1 cellular context compared by ENCODE assay signal in genomic region chr1:32221980-32222751, GRCh38.
TF ChIP-seq lines count a peak whose summit lies in the region.

Gene EIF3I (plus strand): TSS chr1:32222407. CDS start chr1:32222442, 35 bp downstream.
Gene TMEM234 (minus strand): TSS chr1:32222353. CDS start chr1:32222322, 31 bp downstream.

TF ChIP-seq in HepG2, 621 proteins besides CTCF, POLR2A, EP300 and RAD21 (continued from another document):
- TF ChIP-seq FOXP4 (CRISPR knock-in tag; IDR thresholded peaks at IDR 0.05) (no peak), RBAK (CRISPR knock-in tag; IDR thresholded peaks at IDR 0.05) (no peak)
